Comparison of ENCODE assay signal across 34 cellular contexts in genomic region chr19:58417071-58417470, GRCh38. TPM values are rescaled to one million over a fixed set of nuclear protein-coding genes. Genes with fewer than 3 reads are reported as not detected.
"Had no signal": no experiment of that assay in that cellular context is flagged by ENCODE, and none has a peak within 500 bp of the region (broad histone marks: within the 10 kb centered on the region; RNA-seq: fewer than 3 reads in every experiment).

No MANE protein-coding gene starts in this region.

- H3K9me3 Mint-ChIP-seq: naive B cell; natural killer cell treated with Interleukin-12 subunit alpha and Interleukin-12 subunit beta and Interleukin-15 and Interleukin-18, amount 100 ng/mL, for 72 hours; stimulated activated effector memory CD8-positive, alpha-beta T cell treated with anti-CD3 and anti-CD28 coated beads, Interleukin-12 subunit alpha, Interleukin-12 subunit beta, amount 100 ng/mL, for 72 hours had no signal

- H3K27me3 ChIP-seq: esophagus squamous epithelium, heart right ventricle, left lung, right atrium auricular region, sigmoid colon, stomach, thyroid gland, vagina had no signal

- H3K4me3 ChIP-seq: coronary artery, esophagus squamous epithelium, heart right ventricle, left lung, mucosa of descending colon, prostate gland, right atrium auricular region, sigmoid colon, stomach, thyroid gland, vagina had no signal

- H3K4me3 Mint-ChIP-seq: mesothelial cell of epicardium; natural killer cell treated with Interleukin-12 subunit alpha and Interleukin-12 subunit beta and Interleukin-15 and Interleukin-18, amount 100 ng/mL, for 72 hours; stimulated activated effector memory CD8-positive, alpha-beta T cell treated with anti-CD3 and anti-CD28 coated beads, Interleukin-12 subunit alpha, Interleukin-12 subunit beta, amount 100 ng/mL, for 72 hours had no signal

- H3K9me3 ChIP-seq: mucosa of descending colon, prostate gland, right atrium auricular region, thyroid gland had no signal

- ATAC-seq: heart right ventricle; left cardiac atrium; left lung; mucosa of descending colon; natural killer cell treated with Interleukin-12 subunit alpha and Interleukin-12 subunit beta and Interleukin-15 and Interleukin-18, amount 100 ng/mL, for 72 hours had no signal

- DNase-seq: dermis blood vessel endothelial cell; effector memory CD4-positive, alpha-beta T cell; erythroblast; esophagus squamous epithelium; foreskin melanocyte; glutamatergic neuron; heart right ventricle; hippocampal formation; left cardiac atrium; left lung; mesenchymal stem cell; mucosa of descending colon; naive B cell; nucleus accumbens; sigmoid colon; stimulated activated CD4-positive, alpha-beta T cell treated with anti-CD3 and anti-CD28 coated beads, Interleukin-2, amount 100 ng/mL, for 24 hours; stimulated activated CD4-positive, alpha-beta T cell treated with anti-CD3 and anti-CD28 coated beads, Interleukin-4, amount 100 ng/mL, for 24 hours; stimulated activated naive CD4-positive, alpha-beta T cell treated with Interleukin-2 at 50 U/mL for 16 hours; stomach; thyroid gland; trophoblast cell had no signal

- H3K27me3 Mint-ChIP-seq: naive B cell; natural killer cell treated with Interleukin-12 subunit alpha and Interleukin-12 subunit beta and Interleukin-15 and Interleukin-18, amount 100 ng/mL, for 72 hours had no signal

- H3K4me1 ChIP-seq: esophagus squamous epithelium, heart right ventricle, left lung, prostate gland, right atrium auricular region, sigmoid colon, stomach, thyroid gland, vagina had no signal

- H3K4me1 Mint-ChIP-seq: mesothelial cell of epicardium; stimulated activated effector memory CD8-positive, alpha-beta T cell treated with anti-CD3 and anti-CD28 coated beads, Interleukin-12 subunit alpha, Interleukin-12 subunit beta, amount 100 ng/mL, for 72 hours had no signal

- H3K27ac Mint-ChIP-seq: mesothelial cell of epicardium; naive B cell; natural killer cell treated with Interleukin-12 subunit alpha and Interleukin-12 subunit beta and Interleukin-15 and Interleukin-18, amount 100 ng/mL, for 72 hours; stimulated activated effector memory CD8-positive, alpha-beta T cell treated with anti-CD3 and anti-CD28 coated beads, Interleukin-12 subunit alpha, Interleukin-12 subunit beta, amount 100 ng/mL, for 72 hours had no signal

- H3K27ac ChIP-seq: coronary artery, esophagus squamous epithelium, heart right ventricle, left lung, prostate gland, right atrium auricular region, sigmoid colon, stomach, thyroid gland, vagina had no signal

RNA-seq across cellular contexts. Expression of gene RNF225, which starts 21.6 kb away (rescaled TPM):
- total RNA-seq: dermis blood vessel endothelial cell, heart right ventricle, kidney epithelial cell, left cardiac atrium, lung microvascular endothelial cell, mucosa of descending colon, osteocyte, right atrium auricular region, sigmoid colon, skeletal muscle tissue, stomach, subcutaneous adipose tissue, temporal lobe had no signal
